ENCODE assay signal across 8 cellular contexts in the genomic region with DNA sequence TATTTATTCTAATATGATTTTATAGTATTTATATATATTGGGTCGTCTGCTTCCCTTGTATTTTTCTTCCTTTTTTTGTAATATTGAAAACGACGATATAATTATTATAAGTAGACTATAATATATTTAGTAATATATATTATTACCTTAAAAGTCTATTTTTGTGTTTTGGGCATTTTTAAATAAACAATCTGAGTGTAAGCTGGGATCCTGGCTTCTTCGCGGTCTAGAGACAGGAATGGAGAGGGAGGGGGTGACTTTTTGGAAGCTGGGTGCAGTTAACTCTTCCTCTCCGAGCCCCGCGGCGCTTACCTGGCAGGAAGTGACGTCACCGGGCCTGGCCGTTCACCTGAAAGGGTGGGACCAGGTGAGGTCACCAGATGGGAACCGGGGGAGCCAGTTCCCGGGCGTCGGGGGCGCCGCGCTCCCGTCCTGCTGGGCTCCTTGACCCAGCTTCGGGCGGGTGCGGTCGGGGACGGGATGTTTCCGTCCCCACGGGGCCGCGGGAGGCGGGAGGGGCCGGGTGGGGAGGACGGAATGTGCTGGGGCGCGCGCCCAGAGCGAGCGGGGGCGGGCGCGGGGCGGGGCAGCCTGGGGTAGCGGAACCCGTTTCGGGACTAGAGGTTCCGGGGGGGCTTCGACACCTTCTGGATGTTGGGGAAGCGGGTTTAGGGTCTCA. TPM values are rescaled to one million over a fixed set of nuclear protein-coding genes. Genes with fewer than 3 reads are reported as not detected.
DNase-seq lines count a peak whose midpoint lies in the region; ATAC-seq, FAIRE-seq and TF ChIP-seq lines count a peak whose summit lies in the region.

No MANE protein-coding gene starts in this region.

- TF ChIP-seq CTCF in WTC11 (IDR thresholded peaks at IDR 0.05) (no peak), keratinocyte (optimal IDR thresholded peaks at IDR 0.05 in 1 of 3, IDR thresholded peaks at IDR 0.05 in 1 of 3, conservative IDR thresholded peaks at IDR 0.05 in 1 of 3; ENCODE audit: extremely low read depth in 1 of 3, insufficient read depth in 2 of 3, low read length in 3 of 3) (no peak)

- H3K9me3 Mint-ChIP-seq in WTC11: no peaks in the 10 kb centered on the region

- no peaks in the 10 kb centered on the region for H3K27me3 ChIP-seq in keratinocyte (ENCODE audit: control insufficient read depth, extremely low read depth, insufficient read depth, low read length)

- peak overlapping the region; percentile 75 to 85 (median 81) for H3K4me3 ChIP-seq in keratinocyte (ENCODE audit: control insufficient read depth in 2 of 3, extremely low read depth in 1 of 3, insufficient read depth in 2 of 3, low read depth in 1 of 3, low read length in 3 of 3)

- CTCF ChIA-PET in WTC11 (lab: Charles Lee): interaction anchor here (1.0 to 4.3 kb wide), 2 partner anchors 12 to 18 kb away, joined by 3 to 38 read pairs; partner anchors contain the start of genes MED29 and PAF1

- peak overlapping the region; percentile 88 for H3K4me2 ChIP-seq in keratinocyte (ENCODE audit: control insufficient read depth, extremely low read depth, insufficient read depth, low read depth, low read length)

- DNase-seq in GM12891 (ENCODE audit: insufficient read length, low spot score) (no peak), NCI-H187 (lab: John Stamatoyannopoulos, UW) (peak; percentile 60 to 89), WTC11 (ENCODE audit: low spot score) (peak; percentile 96), caudate nucleus (lab: John Stamatoyannopoulos, UW) (peak in 45 of 61 donors; percentile 9 to 80 (median 38)), keratinocyte (ENCODE audit: low read depth, low spot score) (no peak)
- peak; percentile 68 to 84 for DNase-seq in stimulated activated CD4-positive, alpha-beta T cell treated with anti-CD3 and anti-CD28 coated beads, Interleukin-15, amount 100 ng/mL, for 1 hour (ENCODE audit: low read depth in 1 of 2, low spot score in 1 of 2)

- peak overlapping the region; percentile 93 for H3K9ac ChIP-seq in keratinocyte (ENCODE audit: control insufficient read depth, extremely low read depth, insufficient read depth, low read length)

- ATAC-seq in WTC11 (no peak), HG02623 (IDR thresholded peaks at IDR 0.05; ENCODE audit: unreplicated experiment) (no peak), HG03159 (IDR thresholded peaks at IDR 0.05; ENCODE audit: unreplicated experiment) (no peak)

- no peaks in the 10 kb centered on the region for H3K9me3 ChIP-seq in keratinocyte (ENCODE audit: control insufficient read depth, low read depth, low read length)

- no peak overlapping the region for H2AFZ ChIP-seq in keratinocyte (ENCODE audit: control insufficient read depth, low read length)

- peaks cover 6 to 14% of the 10 kb centered on the region in 2 experiments for H3K36me3 ChIP-seq in keratinocyte (ENCODE audit: control insufficient read depth in 2 of 2, extremely low read depth in 1 of 2, insufficient read depth in 2 of 2, low read length in 2 of 2)

- peaks cover 4% of the 10 kb centered on the region for H4K20me1 ChIP-seq in keratinocyte (ENCODE audit: control insufficient read depth, extremely low read depth, insufficient read depth, low read length)

- peaks cover 24% of the 10 kb centered on the region for H3K79me2 ChIP-seq in keratinocyte (ENCODE audit: control insufficient read depth, insufficient read depth, low read length)

- H3K27ac ChIP-seq in caudate nucleus (ENCODE audit: low read depth, low read length) (peak overlapping the region; percentile 95), keratinocyte (ENCODE audit: control insufficient read depth, insufficient read depth, low read length) (peak overlapping the region; percentile 88)

- peaks cover 8% of the 10 kb centered on the region; the same call in 1 of the 2 replicates for H3K36me3 Mint-ChIP-seq in WTC11

- POLR2A ChIA-PET in WTC11 (lab: Charles Lee): interaction anchor here (0.6 to 2.2 kb wide), 4 partner anchors 18 to 283 kb away, joined by 3 to 9 read pairs (median 6); partner anchors contain the start of genes MED29, PAF1, PAK4 and RPS16

- H3K27me3 Mint-ChIP-seq in WTC11 (ENCODE audit: low read depth): no peaks in the 10 kb centered on the region

- peak overlapping the region; percentile 87 for H3K27ac Mint-ChIP-seq in WTC11

- dilution Hi-C loops in keratinocyte (cut with MboI; ENCODE audit: extremely low pct_ligation_motif_present, low sequenced_read_pairs): no loop called here

- H3K4me3 Mint-ChIP-seq in WTC11: peak overlapping the region; percentile 99

- no peak; the same call in 1 of the 2 replicates for TF ChIP-seq POLR2A in GM12891 (IDR thresholded peaks at IDR 0.05; ENCODE audit: low read depth, low read length)

- peaks cover 51% of the 10 kb centered on the region for H3K4me1 Mint-ChIP-seq in WTC11

- peaks cover 24% of the 10 kb centered on the region for H3K4me1 ChIP-seq in keratinocyte (ENCODE audit: control insufficient read depth, extremely low read depth, insufficient read depth, low read length)

- peak; percentile 61 for FAIRE-seq in GM12891 (lab: Jason Lieb, UNC)
- no peak for FAIRE-seq in keratinocyte (lab: Jason Lieb, UNC)

- H3K9me1 ChIP-seq in keratinocyte (ENCODE audit: control insufficient read depth, extremely low read depth, insufficient read depth, low read length): no peaks in the 10 kb centered on the region

TF ChIP-seq in GM12891, 5 proteins besides CTCF, POLR2A, EP300 and RAD21:
- TF ChIP-seq PAX5 (IDR thresholded peaks at IDR 0.05; ENCODE audit: insufficient read depth, low read length, severe bottlenecking) (no peak), POU2F2 (IDR thresholded peaks at IDR 0.05; ENCODE audit: low read depth, low read length) (peak; percentile 15; the same call in 1 of the 2 replicates)

RNA-seq across cellular contexts. Expression of gene ZFP36, which starts 2.7 kb away (rescaled TPM):
- 24.7 TPM for polyA plus RNA-seq in GM12891 (2012; ENCODE audit: low read depth, missing spikeins)
- total RNA-seq in WTC11 (2021): 17.3 to 22.2 TPM (median 18.4 TPM) in 3 replicates
- polyA plus RNA-seq in keratinocyte: 10.4 to 14.2 TPM (median 12.8 TPM) in 3 replicates
- 66.8 TPM for polyA plus RNA-seq in keratinocyte (2011; ENCODE audit: low read depth)
- 11.3 and 17.9 TPM in 2 replicates for polyA plus RNA-seq in keratinocyte (2011; cell fraction: cytosol; rRNA removed)
- 93.2 and 153 TPM in 2 replicates for polyA plus RNA-seq in keratinocyte (2011; cell fraction: nucleus; rRNA removed)
- polyA plus RNA-seq in keratinocyte (2012; ENCODE audit: low replicate concordance): 35.1 and 305 TPM in 2 replicates
- 6.3 to 18.5 TPM (median 9.8 TPM) in 3 replicates for polyA minus RNA-seq in keratinocyte
- 40.3 TPM for polyA minus RNA-seq in keratinocyte (2011; cell fraction: cytosol; rRNA and poly(A)+ RNA removed)
- polyA minus RNA-seq in keratinocyte (2011; cell fraction: nucleus; rRNA and poly(A)+ RNA removed): 35.3 and 40.7 TPM in 2 replicates

RNA-seq across cellular contexts. Expression of gene PLEKHG2, which starts 3.1 kb away (rescaled TPM):
- polyA plus RNA-seq in GM12891 (2012; ENCODE audit: low read depth, missing spikeins): 35.3 TPM
- total RNA-seq in WTC11 (2021): 62.3 to 72.0 TPM (median 63.6 TPM) in 3 replicates
- 3.6 to 6.4 TPM (median 5.2 TPM) in 3 replicates for polyA plus RNA-seq in keratinocyte
- 2.9 TPM for polyA plus RNA-seq in keratinocyte (2011; ENCODE audit: low read depth)
- 2.6 and 2.8 TPM in 2 replicates for polyA plus RNA-seq in keratinocyte (2011; cell fraction: cytosol; rRNA removed)
- 20.5 and 27.7 TPM in 2 replicates for polyA plus RNA-seq in keratinocyte (2011; cell fraction: nucleus; rRNA removed)
- polyA plus RNA-seq in keratinocyte (2012; ENCODE audit: low replicate concordance): 4.8 and 12.2 TPM in 2 replicates
- 6.0 to 50.0 TPM (median 6.2 TPM) in 3 replicates for polyA minus RNA-seq in keratinocyte
- 9.0 TPM for polyA minus RNA-seq in keratinocyte (2011; cell fraction: cytosol; rRNA and poly(A)+ RNA removed)
- 12.6 and 12.8 TPM in 2 replicates for polyA minus RNA-seq in keratinocyte (2011; cell fraction: nucleus; rRNA and poly(A)+ RNA removed)

RNA-seq across cellular contexts. Expression of gene MED29, which starts 18.2 kb away (rescaled TPM):
- polyA plus RNA-seq in GM12891 (2012; ENCODE audit: low read depth, missing spikeins): 13.1 TPM
- 37.6 to 42.9 TPM (median 39.4 TPM) in 3 replicates for total RNA-seq in WTC11 (2021)
- 14.7 to 18.8 TPM (median 18.2 TPM) in 3 replicates for polyA plus RNA-seq in keratinocyte
- polyA plus RNA-seq in keratinocyte (2011; ENCODE audit: low read depth): 20.0 TPM
- polyA plus RNA-seq in keratinocyte (2011; cell fraction: cytosol; rRNA removed): 18.8 and 23.9 TPM in 2 replicates
- 15.6 and 18.3 TPM in 2 replicates for polyA plus RNA-seq in keratinocyte (2011; cell fraction: nucleus; rRNA removed)
- polyA plus RNA-seq in keratinocyte (2012; ENCODE audit: low replicate concordance): 9.2 and 15.5 TPM in 2 replicates
- 18.8 to 47.0 TPM (median 20.1 TPM) in 3 replicates for polyA minus RNA-seq in keratinocyte
- 17.8 TPM for polyA minus RNA-seq in keratinocyte (2011; cell fraction: cytosol; rRNA and poly(A)+ RNA removed)
- polyA minus RNA-seq in keratinocyte (2011; cell fraction: nucleus; rRNA and poly(A)+ RNA removed): 6.0 and 8.5 TPM in 2 replicates

RNA-seq across cellular contexts. Expression of gene PAF1, which starts 18.4 kb away (rescaled TPM):
- 30.3 TPM for polyA plus RNA-seq in GM12891 (2012; ENCODE audit: low read depth, missing spikeins)
- 27.8 to 34.4 TPM (median 29.4 TPM) in 3 replicates for total RNA-seq in WTC11 (2021)
- 30.7 to 53.3 TPM (median 39.4 TPM) in 3 replicates for polyA plus RNA-seq in keratinocyte
- polyA plus RNA-seq in keratinocyte (2011; ENCODE audit: low read depth): 42.1 TPM
- polyA plus RNA-seq in keratinocyte (2011; cell fraction: cytosol; rRNA removed): 37.7 and 48.7 TPM in 2 replicates
- 52.1 and 61.1 TPM in 2 replicates for polyA plus RNA-seq in keratinocyte (2011; cell fraction: nucleus; rRNA removed)
- polyA plus RNA-seq in keratinocyte (2012; ENCODE audit: low replicate concordance): 40.2 and 49.3 TPM in 2 replicates
- 19.4 to 34.4 TPM (median 29.8 TPM) in 3 replicates for polyA minus RNA-seq in keratinocyte
- 32.2 TPM for polyA minus RNA-seq in keratinocyte (2011; cell fraction: cytosol; rRNA and poly(A)+ RNA removed)
- 21.0 and 24.5 TPM in 2 replicates for polyA minus RNA-seq in keratinocyte (2011; cell fraction: nucleus; rRNA and poly(A)+ RNA removed)

RNA-seq across cellular contexts. Expression of gene RPS16, which starts 26.4 kb away (rescaled TPM):
- polyA plus RNA-seq in GM12891 (2012; ENCODE audit: low read depth, missing spikeins): 5,893 TPM
- total RNA-seq in WTC11 (2021): 2,962 to 3,158 TPM (median 2,999 TPM) in 3 replicates
- 1,323 to 2,302 TPM (median 1,614 TPM) in 3 replicates for polyA plus RNA-seq in keratinocyte
- 343 TPM for polyA plus RNA-seq in keratinocyte (2011; ENCODE audit: low read depth)
- polyA plus RNA-seq in keratinocyte (2011; cell fraction: cytosol; rRNA removed): 1,568 and 2,617 TPM in 2 replicates
- 776 and 828 TPM in 2 replicates for polyA plus RNA-seq in keratinocyte (2011; cell fraction: nucleus; rRNA removed)
- polyA plus RNA-seq in keratinocyte (2012; ENCODE audit: low replicate concordance): 2,774 and 3,181 TPM in 2 replicates
- polyA minus RNA-seq in keratinocyte: 1,316 to 1,952 TPM (median 1,376 TPM) in 3 replicates
- polyA minus RNA-seq in keratinocyte (2011; cell fraction: cytosol; rRNA and poly(A)+ RNA removed): 2,828 TPM
- 277 and 290 TPM in 2 replicates for polyA minus RNA-seq in keratinocyte (2011; cell fraction: nucleus; rRNA and poly(A)+ RNA removed)

Comparison
In these comparisons a context has a peak if more than half of its experiments do, and no peak if none do; other contexts are left out.
1. DNase-seq: peak in NCI-H187 (2 of 2), WTC11 (single experiment), caudate nucleus (45 of 61) and stimulated activated CD4-positive, alpha-beta T cell treated with anti-CD3 and anti-CD28 coated beads, Interleukin-15, amount 100 ng/mL, for 1 hour (2 of 2); none in GM12891 (single experiment) and keratinocyte (single experiment).